ENCODE assay signal across 8 cellular contexts in the genomic region with DNA sequence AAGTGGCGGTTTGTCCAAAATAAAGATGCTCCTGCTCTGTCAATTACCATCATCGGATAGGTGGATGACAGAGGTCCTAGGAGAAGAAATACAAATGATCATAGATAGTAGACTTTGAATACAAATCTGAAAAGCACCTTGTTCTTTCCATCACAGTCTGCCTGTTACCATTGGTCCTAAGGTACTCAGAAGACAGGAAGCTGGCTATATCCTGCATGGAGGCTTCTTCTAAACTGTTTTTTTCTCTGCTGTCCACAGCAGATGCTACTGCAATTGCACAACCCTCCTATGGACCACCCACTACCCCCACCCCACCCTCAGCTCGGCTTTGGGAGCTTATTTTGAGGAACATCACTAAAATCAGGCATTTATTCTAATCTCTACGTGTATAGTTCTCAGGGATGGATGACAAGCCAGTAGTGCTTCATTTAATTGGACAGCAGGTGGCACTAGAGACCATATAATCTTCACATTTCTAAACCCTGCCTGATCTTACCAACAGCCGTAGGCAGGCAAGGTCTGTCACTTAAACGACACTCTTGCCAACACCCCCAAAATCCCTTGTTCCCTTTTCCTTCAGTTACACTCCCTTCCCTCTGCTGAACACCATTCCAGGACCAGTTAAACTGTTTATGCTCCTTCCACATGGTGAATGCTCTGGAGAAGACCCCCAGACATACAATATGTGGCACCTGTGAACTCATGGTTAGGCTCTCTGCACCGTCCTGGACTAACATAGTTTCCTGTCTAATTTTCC. TPM values are rescaled to one million over a fixed set of nuclear protein-coding genes. Genes with fewer than 3 reads are reported as not detected.
DNase-seq lines count a peak whose midpoint lies in the region; ATAC-seq and TF ChIP-seq lines count a peak whose summit lies in the region.

No MANE protein-coding gene starts in this region.

- no peaks in the 10 kb centered on the region for H3K36me3 ChIP-seq in WERI-Rb-1
- H3K36me3 ChIP-seq in lower lobe of right lung: no peaks in the 10 kb centered on the region
- no peaks in the 10 kb centered on the region for H3K36me3 ChIP-seq in thyroid gland

- ATAC-seq in GM19372 (IDR thresholded peaks at IDR 0.05; ENCODE audit: low read depth, unreplicated experiment) (peak; percentile 86), HG03280 (IDR thresholded peaks at IDR 0.05; ENCODE audit: unreplicated experiment) (peak; percentile 95), lower lobe of right lung (peak; percentile 94)

- WGBS in thyroid gland, 2 donors: 36 to 37% methylated on average over 7 of the region's 7 CpGs

- no peak overlapping the region for H3K4me3 ChIP-seq in WERI-Rb-1 (ENCODE audit: low read depth, low read length)
- H3K4me3 ChIP-seq in lower lobe of right lung: no peak overlapping the region
- no peak overlapping the region for H3K4me3 ChIP-seq in thyroid gland (replicated peaks in 1 of 3)

- no peak overlapping the region for H3K27ac ChIP-seq in WERI-Rb-1
- H3K27ac ChIP-seq in lower lobe of right lung: no peak overlapping the region
- no peak overlapping the region for H3K27ac ChIP-seq in thyroid gland

- peak; percentile 60 for TF ChIP-seq CTCF in WERI-Rb-1 (IDR thresholded peaks at IDR 0.05; ENCODE audit: low read depth, low read length)
- peak; percentile 79 for TF ChIP-seq CTCF in lower lobe of right lung (IDR thresholded peaks at IDR 0.05)
- peak; percentile 55 to 93 (median 74) for TF ChIP-seq CTCF in thyroid gland (IDR thresholded peaks at IDR 0.05)

- no peak for TF ChIP-seq POLR2A in thyroid gland (IDR thresholded peaks at IDR 0.05)

- intact Hi-C loops in lower lobe of right lung (cut with DNase I) (loop anchor here (2.0 kb wide), 1 partner anchor 61 kb away; no protein-coding TSS in a partner anchor), thyroid gland (cut with DNase I) (loop anchor here (2.0 to 5.0 kb wide), 2 partner anchors 61 to 1313 kb away; no protein-coding TSS in a partner anchor)

- H3K4me1 ChIP-seq in lower lobe of right lung (peaks cover 10% of the 10 kb centered on the region), thyroid gland (peaks cover 0 to 12% of the 10 kb centered on the region in 2 donors)

- H3K9me3 ChIP-seq in WERI-Rb-1 (ENCODE audit: severe bottlenecking) (no peaks in the 10 kb centered on the region), lower lobe of right lung (no peaks in the 10 kb centered on the region), thyroid gland (no peaks in the 10 kb centered on the region)

- H3K27me3 ChIP-seq in WERI-Rb-1 (ENCODE audit: insufficient read depth, low read depth, severe bottlenecking) (no peaks in the 10 kb centered on the region), lower lobe of right lung (ENCODE audit: low read depth) (no peaks in the 10 kb centered on the region), thyroid gland (no peaks in the 10 kb centered on the region)

- DNase-seq in DMS114 treated with DMSO at 0.1 percent for 48 hours (lab: John Stamatoyannopoulos, UW; ENCODE audit: unreplicated experiment) (peak; percentile 52), NCI-H2227 (lab: John Stamatoyannopoulos, UW; ENCODE audit: unreplicated experiment) (peak; percentile 65), WERI-Rb-1 (peak; percentile 31), dermis blood vessel endothelial cell (peak; percentile 91), lower lobe of right lung (no peak), thyroid gland (peak; percentile 20 to 22)

RNA-seq across cellular contexts. Expression of gene PTS, which starts 6.6 kb away (rescaled TPM):
- 33.9 and 45.1 TPM in 2 replicates for total RNA-seq in dermis blood vessel endothelial cell
- total RNA-seq in lower lobe of right lung: 22.8 TPM
- 10 to 100 TPM; 27.2 to 48.0 (median 39.3) TPM for total RNA-seq in thyroid gland

RNA-seq across cellular contexts. Expression of gene PLET1, which starts 41.0 kb away (rescaled TPM):
- total RNA-seq in dermis blood vessel endothelial cell (not detected in 2 replicates), lower lobe of right lung (not detected), thyroid gland (not detected)

RNA-seq across cellular contexts. Expression of gene BCO2, which starts 44.3 kb away (rescaled TPM):
- total RNA-seq in dermis blood vessel endothelial cell (0.68 and 1.3 TPM in 2 replicates), lower lobe of right lung (8.9 TPM), thyroid gland (10 to 100 TPM in 2 of 4 donors, 1 to 10 TPM in 2; 6.6 to 15.9 (median 11.1) TPM)

RNA-seq across cellular contexts. Expression of gene TEX12, which starts 52.5 kb away (rescaled TPM):
- not detected in 2 replicates for total RNA-seq in dermis blood vessel endothelial cell
- total RNA-seq in lower lobe of right lung: not detected
- total RNA-seq in thyroid gland: under 1 TPM in 1 of 4 donors, not detected in 3; 0.33 TPM

RNA-seq across cellular contexts. Expression of gene IL18, which starts 55.8 kb away (rescaled TPM):
- total RNA-seq in dermis blood vessel endothelial cell (0.33 and 0.34 TPM in 2 replicates), lower lobe of right lung (48.7 TPM), thyroid gland (10 to 100 TPM in 2 of 4 donors, 1 to 10 TPM in 2; 5.8 to 18.3 (median 9.3) TPM)
